In genomic region chr18:54948350-54948837, GRCh38 we compare ENCODE assay signal across 1 cellular context.
TF ChIP-seq lines count a peak whose summit lies in the region.

No MANE protein-coding gene starts in this region.

TF ChIP-seq in HepG2, 621 proteins besides CTCF, POLR2A, EP300 and RAD21 (continued from another document and continues in another):
- TF ChIP-seq, protein P1, sequence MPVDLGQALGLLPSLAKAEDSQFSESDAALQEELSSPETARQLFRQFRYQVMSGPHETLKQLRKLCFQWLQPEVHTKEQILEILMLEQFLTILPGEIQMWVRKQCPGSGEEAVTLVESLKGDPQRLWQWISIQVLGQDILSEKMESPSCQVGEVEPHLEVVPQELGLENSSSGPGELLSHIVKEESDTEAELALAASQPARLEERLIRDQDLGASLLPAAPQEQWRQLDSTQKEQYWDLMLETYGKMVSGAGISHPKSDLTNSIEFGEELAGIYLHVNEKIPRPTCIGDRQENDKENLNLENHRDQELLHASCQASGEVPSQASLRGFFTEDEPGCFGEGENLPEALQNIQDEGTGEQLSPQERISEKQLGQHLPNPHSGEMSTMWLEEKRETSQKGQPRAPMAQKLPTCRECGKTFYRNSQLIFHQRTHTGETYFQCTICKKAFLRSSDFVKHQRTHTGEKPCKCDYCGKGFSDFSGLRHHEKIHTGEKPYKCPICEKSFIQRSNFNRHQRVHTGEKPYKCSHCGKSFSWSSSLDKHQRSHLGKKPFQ (CRISPR knock-in tag; IDR thresholded peaks at IDR 0.05; ENCODE audit: insufficient replicate concordance): no peak
- TF ChIP-seq ZC3H4 (CRISPR knock-in tag; IDR thresholded peaks at IDR 0.05; ENCODE audit: borderline replicate concordance) (no peak), RBM22 (optimal IDR thresholded peaks at IDR 0.05; ENCODE audit: low read length) (no peak), TCF7L2 (IDR thresholded peaks at IDR 0.05; ENCODE audit: low read depth, low read length) (no peak), FOXA1 (IDR thresholded peaks at IDR 0.05) (peak; percentile 97), FOXA1 (CRISPR knock-in tag; IDR thresholded peaks at IDR 0.05) (peak; percentile 93), BRCA1 (CRISPR knock-in tag; IDR thresholded peaks at IDR 0.05) (no peak), MED8 (CRISPR knock-in tag; IDR thresholded peaks at IDR 0.05; ENCODE audit: insufficient replicate concordance) (no peak), ATAD3A (CRISPR knock-in tag; IDR thresholded peaks at IDR 0.05) (no peak), IKZF5 (CRISPR knock-in tag; IDR thresholded peaks at IDR 0.05) (peak; percentile 61; the same call in 1 of the 2 replicates), SPEN (CRISPR knock-in tag; IDR thresholded peaks at IDR 0.05; ENCODE audit: low read depth) (no peak), MBNL3 (CRISPR knock-in tag; conservative IDR thresholded peaks at IDR 0.05) (no peak), SP4 (CRISPR knock-in tag; IDR thresholded peaks at IDR 0.05) (no peak), HDAC1 (CRISPR knock-in tag; IDR thresholded peaks at IDR 0.05) (peak; percentile 70), CBX2 (IDR thresholded peaks at IDR 0.05; ENCODE audit: low read depth, low read length) (no peak), CBX2 (CRISPR knock-in tag; IDR thresholded peaks at IDR 0.05; ENCODE audit: low read depth) (no peak), YEATS4 (CRISPR knock-in tag; IDR thresholded peaks at IDR 0.05; ENCODE audit: borderline replicate concordance) (no peak), NR2C2 (CRISPR knock-in tag; IDR thresholded peaks at IDR 0.05; ENCODE audit: borderline replicate concordance) (peak; percentile 27; the same call in 1 of the 2 replicates), NKX3-1 (CRISPR knock-in tag; IDR thresholded peaks at IDR 0.05) (no peak), HIVEP1 (CRISPR knock-in tag; IDR thresholded peaks at IDR 0.05) (no peak), ZNF75D (CRISPR knock-in tag; IDR thresholded peaks at IDR 0.05; ENCODE audit: borderline replicate concordance) (no peak), THAP11 (CRISPR knock-in tag; IDR thresholded peaks at IDR 0.05) (peak; percentile 58; the same call in 1 of the 2 replicates), JUNB (CRISPR knock-in tag; IDR thresholded peaks at IDR 0.05; ENCODE audit: borderline replicate concordance) (no peak; the same call in 1 of the 2 replicates), RORA (CRISPR knock-in tag; IDR thresholded peaks at IDR 0.05) (no peak), ZIK1 (CRISPR knock-in tag; IDR thresholded peaks at IDR 0.05; ENCODE audit: borderline replicate concordance, low read depth) (no peak), ZNF816 (CRISPR knock-in tag; IDR thresholded peaks at IDR 0.05; ENCODE audit: borderline replicate concordance) (no peak), ZNF460 (CRISPR knock-in tag; IDR thresholded peaks at IDR 0.05; ENCODE audit: borderline replicate concordance) (no peak), ZSCAN22 (CRISPR knock-in tag; IDR thresholded peaks at IDR 0.05) (peak; percentile 57; the same call in 1 of the 2 replicates), MTF1 (CRISPR knock-in tag; IDR thresholded peaks at IDR 0.05) (no peak), FUBP1 (CRISPR knock-in tag; IDR thresholded peaks at IDR 0.05; ENCODE audit: borderline replicate concordance) (no peak), ZBTB40 (IDR thresholded peaks at IDR 0.05) (no peak), ZBTB40 (CRISPR knock-in tag; IDR thresholded peaks at IDR 0.05) (no peak; the same call in 1 of the 2 replicates), ARHGAP35 (CRISPR knock-in tag; IDR thresholded peaks at IDR 0.05; ENCODE audit: borderline replicate concordance) (no peak), CREBL2 (CRISPR knock-in tag; IDR thresholded peaks at IDR 0.05; ENCODE audit: borderline replicate concordance) (no peak), ZNF552 (CRISPR knock-in tag; IDR thresholded peaks at IDR 0.05; ENCODE audit: borderline replicate concordance) (no peak), MIXL1 (CRISPR knock-in tag; IDR thresholded peaks at IDR 0.05) (peak; percentile 94), KLF15 (CRISPR knock-in tag; IDR thresholded peaks at IDR 0.05; ENCODE audit: borderline replicate concordance) (no peak), ZNF235 (CRISPR knock-in tag; IDR thresholded peaks at IDR 0.05; ENCODE audit: borderline replicate concordance) (no peak), ZSCAN9 (CRISPR knock-in tag; IDR thresholded peaks at IDR 0.05; ENCODE audit: borderline replicate concordance) (no peak; the same call in 1 of the 2 replicates), NFKB2 (CRISPR knock-in tag; IDR thresholded peaks at IDR 0.05; ENCODE audit: borderline replicate concordance) (no peak), ZFP37 (CRISPR knock-in tag; IDR thresholded peaks at IDR 0.05; ENCODE audit: borderline replicate concordance) (no peak), ZNF367 (CRISPR knock-in tag; IDR thresholded peaks at IDR 0.05; ENCODE audit: borderline replicate concordance) (no peak), XBP1 (CRISPR knock-in tag; IDR thresholded peaks at IDR 0.05) (no peak), BORCS8-MEF2B (CRISPR knock-in tag; IDR thresholded peaks at IDR 0.05) (no peak), ZFY (CRISPR knock-in tag; IDR thresholded peaks at IDR 0.05) (no peak)
- TF ChIP-seq, protein P2, sequence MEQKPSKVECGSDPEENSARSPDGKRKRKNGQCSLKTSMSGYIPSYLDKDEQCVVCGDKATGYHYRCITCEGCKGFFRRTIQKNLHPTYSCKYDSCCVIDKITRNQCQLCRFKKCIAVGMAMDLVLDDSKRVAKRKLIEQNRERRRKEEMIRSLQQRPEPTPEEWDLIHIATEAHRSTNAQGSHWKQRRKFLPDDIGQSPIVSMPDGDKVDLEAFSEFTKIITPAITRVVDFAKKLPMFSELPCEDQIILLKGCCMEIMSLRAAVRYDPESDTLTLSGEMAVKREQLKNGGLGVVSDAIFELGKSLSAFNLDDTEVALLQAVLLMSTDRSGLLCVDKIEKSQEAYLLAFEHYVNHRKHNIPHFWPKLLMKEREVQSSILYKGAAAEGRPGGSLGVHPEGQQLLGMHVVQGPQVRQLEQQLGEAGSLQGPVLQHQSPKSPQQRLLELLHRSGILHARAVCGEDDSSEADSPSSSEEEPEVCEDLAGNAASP (CRISPR knock-in tag; IDR thresholded peaks at IDR 0.05; ENCODE audit: borderline replicate concordance): peak; percentile 68; the same call in 1 of the 2 replicates
- TF ChIP-seq, protein P3, sequence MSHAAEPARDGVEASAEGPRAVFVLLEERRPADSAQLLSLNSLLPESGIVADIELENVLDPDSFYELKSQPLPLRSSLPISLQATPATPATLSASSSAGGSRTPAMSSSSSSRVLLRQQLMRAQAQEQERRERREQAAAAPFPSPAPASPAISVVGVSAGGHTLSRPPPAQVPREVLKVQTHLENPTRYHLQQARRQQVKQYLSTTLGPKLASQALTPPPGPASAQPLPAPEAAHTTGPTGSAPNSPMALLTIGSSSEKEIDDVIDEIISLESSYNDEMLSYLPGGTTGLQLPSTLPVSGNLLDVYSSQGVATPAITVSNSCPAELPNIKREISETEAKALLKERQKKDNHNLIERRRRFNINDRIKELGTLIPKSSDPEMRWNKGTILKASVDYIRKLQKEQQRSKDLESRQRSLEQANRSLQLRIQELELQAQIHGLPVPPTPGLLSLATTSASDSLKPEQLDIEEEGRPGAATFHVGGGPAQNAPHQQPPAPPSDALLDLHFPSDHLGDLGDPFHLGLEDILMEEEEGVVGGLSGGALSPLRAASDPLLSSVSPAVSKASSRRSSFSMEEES (CRISPR knock-in tag; IDR thresholded peaks at IDR 0.05): peak; percentile 40; the same call in 1 of the 2 replicates
- TF ChIP-seq, protein P4, sequence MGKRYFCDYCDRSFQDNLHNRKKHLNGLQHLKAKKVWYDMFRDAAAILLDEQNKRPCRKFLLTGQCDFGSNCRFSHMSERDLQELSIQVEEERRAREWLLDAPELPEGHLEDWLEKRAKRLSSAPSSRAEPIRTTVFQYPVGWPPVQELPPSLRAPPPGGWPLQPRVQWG (CRISPR knock-in tag; IDR thresholded peaks at IDR 0.05; ENCODE audit: borderline replicate concordance, low read depth): no peak
- TF ChIP-seq, protein P5, sequence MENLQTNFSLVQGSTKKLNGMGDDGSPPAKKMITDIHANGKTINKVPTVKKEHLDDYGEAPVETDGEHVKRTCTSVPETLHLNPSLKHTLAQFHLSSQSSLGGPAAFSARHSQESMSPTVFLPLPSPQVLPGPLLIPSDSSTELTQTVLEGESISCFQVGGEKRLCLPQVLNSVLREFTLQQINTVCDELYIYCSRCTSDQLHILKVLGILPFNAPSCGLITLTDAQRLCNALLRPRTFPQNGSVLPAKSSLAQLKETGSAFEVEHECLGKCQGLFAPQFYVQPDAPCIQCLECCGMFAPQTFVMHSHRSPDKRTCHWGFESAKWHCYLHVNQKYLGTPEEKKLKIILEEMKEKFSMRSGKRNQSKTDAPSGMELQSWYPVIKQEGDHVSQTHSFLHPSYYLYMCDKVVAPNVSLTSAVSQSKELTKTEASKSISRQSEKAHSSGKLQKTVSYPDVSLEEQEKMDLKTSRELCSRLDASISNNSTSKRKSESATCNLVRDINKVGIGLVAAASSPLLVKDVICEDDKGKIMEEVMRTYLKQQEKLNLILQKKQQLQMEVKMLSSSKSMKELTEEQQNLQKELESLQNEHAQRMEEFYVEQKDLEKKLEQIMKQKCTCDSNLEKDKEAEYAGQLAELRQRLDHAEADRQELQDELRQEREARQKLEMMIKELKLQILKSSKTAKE (CRISPR knock-in tag; IDR thresholded peaks at IDR 0.05; ENCODE audit: borderline replicate concordance): peak; percentile 94
